Comparison of ENCODE assay signal across 19 cellular contexts in the genomic region with DNA sequence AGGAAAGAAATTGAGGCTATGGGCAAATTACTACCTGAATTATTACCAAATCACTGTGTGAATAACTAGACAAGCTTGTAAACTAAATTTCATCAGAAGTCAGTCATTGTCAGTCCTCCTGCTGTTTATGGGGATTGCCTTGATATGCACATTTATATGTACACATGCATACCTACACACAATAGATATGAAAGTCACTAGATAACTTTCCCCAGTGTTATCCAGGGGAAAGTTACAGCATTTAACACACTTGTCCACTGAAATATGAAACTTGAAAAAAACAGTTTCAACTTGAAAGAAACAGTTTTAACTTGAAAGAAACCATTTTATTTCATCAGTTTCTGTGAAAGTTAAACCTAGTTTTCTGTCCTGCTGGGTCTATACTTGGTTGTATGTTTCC.
A peak's percentile ranks its signal among the peaks of the same experiment; 100 is the strongest.
DNase-seq lines count a peak whose midpoint lies in the region; ATAC-seq, FAIRE-seq and TF ChIP-seq lines count a peak whose summit lies in the region.
"Had no signal": no experiment of that assay in that cellular context is flagged by ENCODE, and none has a peak within 500 bp of the region (broad histone marks: within the 10 kb centered on the region; RNA-seq: fewer than 3 reads in every experiment).

No MANE protein-coding gene starts in this region.

- no peaks in the 10 kb centered on the region for H4K20me1 ChIP-seq in endothelial cell of umbilical vein (replicated peaks; ENCODE audit: control insufficient read depth, extremely low read depth, insufficient read depth, low read length)
- H4K20me1 ChIP-seq: BLaER1 had no signal

- no peaks in the 10 kb centered on the region for H3K36me3 ChIP-seq in HEK293 (ENCODE audit: control insufficient read depth in 2 of 2, insufficient read depth in 1 of 2, low read length in 2 of 2)
- H3K36me3 ChIP-seq in endothelial cell of umbilical vein (ENCODE audit: control insufficient read depth in 2 of 2, extremely low read depth in 1 of 2, insufficient read depth in 2 of 2, low read length in 2 of 2): no peaks in the 10 kb centered on the region
- H3K36me3 ChIP-seq: BE2C, BLaER1 had no signal

- intact Hi-C loops in endothelial cell of umbilical vein (cut with micrococcal nuclease): no loop called here

- no peak for DNase-seq in A549 (ENCODE audit: low read depth in 1 of 2, low spot score in 1 of 2)
- DNase-seq in endothelial cell of umbilical vein (ENCODE audit: low read depth, low spot score): no peak
- no peak for DNase-seq in putamen (ENCODE audit: low spot score)
- no peak for DNase-seq in NCI-H345 treated with DMSO at 0.1 percent for 48 hours (lab: John Stamatoyannopoulos, UW; ENCODE audit: unreplicated experiment)
- DNase-seq: ACHN; BE2C; C1 segment of cervical spinal cord; CD4-positive, alpha-beta memory T cell; CD4-positive, CD25-positive, alpha-beta regulatory T cell; CD8-positive, alpha-beta memory T cell; COR-L47; DMS79 treated with DMSO at 0.1 percent for 48 hours; GF-D8 had no signal

- H3K27ac ChIP-seq in A549 (no peak overlapping the region), HEK293 (ENCODE audit: extremely low read depth, low read depth, low read length) (no peak overlapping the region), endothelial cell of umbilical vein (ENCODE audit: insufficient read depth, low read depth, low read length) (no peak overlapping the region)
- H3K27ac ChIP-seq: 22Rv1, BLaER1 had no signal

- H3K4me1 ChIP-seq in A549 (no peaks in the 10 kb centered on the region), HEK293 (ENCODE audit: control insufficient read depth, insufficient read depth, low read length) (no peaks in the 10 kb centered on the region), endothelial cell of umbilical vein (ENCODE audit: control insufficient read depth, extremely low read depth, insufficient read depth, low read length) (peaks cover 11% of the 10 kb centered on the region)
- H3K4me1 ChIP-seq: BLaER1 had no signal

- TF ChIP-seq RAD21 in A549 (conservative IDR thresholded peaks at IDR 0.05 in 1 of 2, IDR thresholded peaks at IDR 0.05 in 1 of 2): no peak

- TF ChIP-seq CTCF in A549 (IDR thresholded peaks at IDR 0.05) (no peak), HEK293 (tag by site-specific recombination; IDR thresholded peaks at IDR 0.05) (no peak), endothelial cell of umbilical vein (IDR thresholded peaks at IDR 0.05; ENCODE audit: extremely low read depth in 1 of 2, insufficient read depth in 1 of 2, low read depth in 1 of 2, low read length in 2 of 2) (no peak)

- CTCF ChIA-PET in A549 (lab: Yijun Ruan, JAX) (interaction anchor here (1.0 kb wide), 1 partner anchor 14 kb away, joined by 3 read pairs; no protein-coding TSS in a partner anchor), HEK293 (lab: Yijun Ruan, JAX) (interaction anchor here (0.6 kb wide), 1 partner anchor 57 kb away, joined by 3 read pairs; no protein-coding TSS in a partner anchor), endothelial cell of umbilical vein (lab: Charles Lee) (interaction anchor here (1.3 kb wide), 1 partner anchor 8 kb away, joined by 3 read pairs; no protein-coding TSS in a partner anchor)

- no peak overlapping the region for H3K4me2 ChIP-seq in A549
- no peak overlapping the region for H3K4me2 ChIP-seq in endothelial cell of umbilical vein (ENCODE audit: insufficient read depth, low read length)
- H3K4me2 ChIP-seq: BLaER1 had no signal

- H3K79me2 ChIP-seq in endothelial cell of umbilical vein (ENCODE audit: control insufficient read depth, insufficient read depth, low read length): no peaks in the 10 kb centered on the region

- FAIRE-seq in A549 (lab: Jason Lieb, UNC) (peak; percentile 67), endothelial cell of umbilical vein (lab: Jason Lieb, UNC) (peak; percentile 12)
- FAIRE-seq: G401.6, GM12891, GM18507 had no signal

- H3K9ac ChIP-seq in endothelial cell of umbilical vein (replicated peaks; ENCODE audit: extremely low read depth, insufficient read depth, low read length): no peak overlapping the region
- H3K9ac ChIP-seq: BLaER1 had no signal

- no peak overlapping the region for H2AFZ ChIP-seq in endothelial cell of umbilical vein (ENCODE audit: low read depth, low read length)

- no peaks in the 10 kb centered on the region for H3K9me1 ChIP-seq in endothelial cell of umbilical vein (replicated peaks; ENCODE audit: control insufficient read depth, extremely low read depth, insufficient read depth, low read length)

- H3K27me3 ChIP-seq in endothelial cell of umbilical vein (ENCODE audit: control insufficient read depth in 2 of 2, insufficient read depth in 2 of 2, low read length in 2 of 2): no peaks in the 10 kb centered on the region
- H3K27me3 ChIP-seq: BE2C, BLaER1 had no signal

- TF ChIP-seq EP300 in A549 (IDR thresholded peaks at IDR 0.05): no peak

- dilution Hi-C loops in endothelial cell of umbilical vein (cut with MboI; ENCODE audit: extremely low pct_ligation_motif_present, low sequenced_read_pairs): no loop called here

- H3K9me3 ChIP-seq in A549 (no peaks in the 10 kb centered on the region), HEK293 (ENCODE audit: control insufficient read depth, insufficient read depth, low read depth, low read length) (no peaks in the 10 kb centered on the region), endothelial cell of umbilical vein (replicated peaks; ENCODE audit: control insufficient read depth, insufficient read depth, low read length) (no peaks in the 10 kb centered on the region)
- H3K9me3 ChIP-seq: BE2C, BLaER1 had no signal

- H3K4me3 ChIP-seq in A549 (no peak overlapping the region), HEK293 (ENCODE audit: low read depth, low read length) (no peak overlapping the region), endothelial cell of umbilical vein (replicated peaks in 1 of 3; ENCODE audit: insufficient read depth in 1 of 3, low read depth in 1 of 3, low read length in 3 of 3) (no peak overlapping the region)
- H3K4me3 ChIP-seq: BLaER1 had no signal

- TF ChIP-seq POLR2A in A549 (IDR thresholded peaks at IDR 0.05; ENCODE audit: low read length): no peak
- no peak for TF ChIP-seq POLR2A in endothelial cell of umbilical vein (IDR thresholded peaks at IDR 0.05; ENCODE audit: low read depth, low read length)

- POLR2A ChIA-PET in A549 (lab: Yijun Ruan, JAX) (no interaction called here), HEK293 (lab: Yijun Ruan, JAX) (interaction anchor here (0.6 kb wide), 1 partner anchor 71 kb away, joined by 4 read pairs; no protein-coding TSS in a partner anchor), endothelial cell of umbilical vein (lab: Charles Lee) (no interaction called here)

- no peak for ATAC-seq in A549

- BruUV-seq in endothelial cell of umbilical vein (replicated peaks; lab: Mats Ljungman, UMichigan): no TSS peak

TF ChIP-seq in A549, 52 proteins besides CTCF, POLR2A, EP300 and RAD21 (continues in another document):
- TF ChIP-seq, protein P1, sequence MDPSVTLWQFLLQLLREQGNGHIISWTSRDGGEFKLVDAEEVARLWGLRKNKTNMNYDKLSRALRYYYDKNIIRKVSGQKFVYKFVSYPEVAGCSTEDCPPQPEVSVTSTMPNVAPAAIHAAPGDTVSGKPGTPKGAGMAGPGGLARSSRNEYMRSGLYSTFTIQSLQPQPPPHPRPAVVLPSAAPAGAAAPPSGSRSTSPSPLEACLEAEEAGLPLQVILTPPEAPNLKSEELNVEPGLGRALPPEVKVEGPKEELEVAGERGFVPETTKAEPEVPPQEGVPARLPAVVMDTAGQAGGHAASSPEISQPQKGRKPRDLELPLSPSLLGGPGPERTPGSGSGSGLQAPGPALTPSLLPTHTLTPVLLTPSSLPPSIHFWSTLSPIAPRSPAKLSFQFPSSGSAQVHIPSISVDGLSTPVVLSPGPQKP (IDR thresholded peaks at IDR 0.05; ENCODE audit: low read depth, low read length): no peak
- TF ChIP-seq MAZ (IDR thresholded peaks at IDR 0.05; ENCODE audit: borderline replicate concordance, low read depth, low read length): no peak
- TF ChIP-seq SREBF2 (IDR thresholded peaks at IDR 0.05): no peak
- TF ChIP-seq CBX8 (IDR thresholded peaks at IDR 0.05): no peak
- TF ChIP-seq GATA3 (IDR thresholded peaks at IDR 0.05; ENCODE audit: borderline replicate concordance): no peak
- no peak for TF ChIP-seq BHLHE40 (IDR thresholded peaks at IDR 0.05; ENCODE audit: low read depth, low read length)

TF ChIP-seq in HEK293, 187 proteins besides CTCF, POLR2A, EP300 and RAD21 (continues in another document):
- no peak for TF ChIP-seq ZNF37A (tag by site-specific recombination; IDR thresholded peaks at IDR 0.05)

TF ChIP-seq in endothelial cell of umbilical vein, 7 proteins besides CTCF, POLR2A, EP300 and RAD21:
- TF ChIP-seq POLR2AphosphoS5 (IDR thresholded peaks at IDR 0.05; ENCODE audit: insufficient read depth, low read depth, low read length) (no peak), MYC (IDR thresholded peaks at IDR 0.05; ENCODE audit: low read depth, low read length) (no peak)
TF ChIP-seq in endothelial cell of umbilical vein: peak in this region for 0.
